1 cellular context compared by ENCODE assay signal in the genomic region with DNA sequence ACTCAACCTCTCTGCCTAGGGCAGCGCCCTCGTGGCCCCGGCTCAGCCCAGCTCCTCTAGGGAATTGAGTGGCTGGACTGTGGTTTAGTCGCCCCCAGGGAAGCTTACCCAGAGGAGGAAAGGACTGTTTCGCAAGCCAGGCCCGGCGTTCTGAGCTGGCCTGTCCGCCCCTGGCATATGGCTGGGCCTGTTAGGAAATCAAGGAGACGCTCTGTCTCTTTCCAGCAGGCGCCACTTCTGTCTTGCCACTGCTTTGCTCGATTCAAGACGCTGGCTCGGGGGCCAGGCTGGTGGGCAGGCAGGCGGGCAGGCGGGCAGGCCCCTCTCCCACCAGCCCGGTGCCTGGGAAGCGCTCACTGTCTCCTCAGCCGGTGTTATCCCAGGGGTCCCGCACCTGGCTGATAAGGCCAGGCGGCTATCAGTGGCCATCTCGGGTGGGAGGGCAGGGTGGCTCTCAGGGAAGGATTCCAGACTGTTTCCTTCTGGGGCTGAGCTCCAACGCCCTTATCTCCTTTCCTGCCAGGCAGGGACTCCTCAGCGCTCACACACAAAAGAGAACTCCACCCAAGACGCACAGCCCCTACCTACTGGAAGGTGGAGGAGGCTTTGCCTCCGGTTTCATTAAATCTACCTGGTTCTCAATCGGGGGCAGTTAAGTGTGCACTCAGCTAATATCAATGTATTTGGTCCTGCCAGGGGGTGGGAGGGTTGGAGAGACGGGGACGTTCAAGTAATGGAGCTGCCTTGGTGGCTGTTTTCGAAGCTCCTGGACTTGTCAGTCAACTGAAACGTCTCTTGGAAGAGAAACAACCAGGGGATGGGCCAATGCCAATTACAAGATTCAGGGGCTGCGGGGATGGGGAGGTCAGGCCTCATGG.
TF ChIP-seq lines count a peak whose summit lies in the region.

No MANE protein-coding gene starts in this region.

TF ChIP-seq in H1, 55 proteins besides CTCF, POLR2A, EP300 and RAD21 (continued from another document):
- TF ChIP-seq, protein P1, sequence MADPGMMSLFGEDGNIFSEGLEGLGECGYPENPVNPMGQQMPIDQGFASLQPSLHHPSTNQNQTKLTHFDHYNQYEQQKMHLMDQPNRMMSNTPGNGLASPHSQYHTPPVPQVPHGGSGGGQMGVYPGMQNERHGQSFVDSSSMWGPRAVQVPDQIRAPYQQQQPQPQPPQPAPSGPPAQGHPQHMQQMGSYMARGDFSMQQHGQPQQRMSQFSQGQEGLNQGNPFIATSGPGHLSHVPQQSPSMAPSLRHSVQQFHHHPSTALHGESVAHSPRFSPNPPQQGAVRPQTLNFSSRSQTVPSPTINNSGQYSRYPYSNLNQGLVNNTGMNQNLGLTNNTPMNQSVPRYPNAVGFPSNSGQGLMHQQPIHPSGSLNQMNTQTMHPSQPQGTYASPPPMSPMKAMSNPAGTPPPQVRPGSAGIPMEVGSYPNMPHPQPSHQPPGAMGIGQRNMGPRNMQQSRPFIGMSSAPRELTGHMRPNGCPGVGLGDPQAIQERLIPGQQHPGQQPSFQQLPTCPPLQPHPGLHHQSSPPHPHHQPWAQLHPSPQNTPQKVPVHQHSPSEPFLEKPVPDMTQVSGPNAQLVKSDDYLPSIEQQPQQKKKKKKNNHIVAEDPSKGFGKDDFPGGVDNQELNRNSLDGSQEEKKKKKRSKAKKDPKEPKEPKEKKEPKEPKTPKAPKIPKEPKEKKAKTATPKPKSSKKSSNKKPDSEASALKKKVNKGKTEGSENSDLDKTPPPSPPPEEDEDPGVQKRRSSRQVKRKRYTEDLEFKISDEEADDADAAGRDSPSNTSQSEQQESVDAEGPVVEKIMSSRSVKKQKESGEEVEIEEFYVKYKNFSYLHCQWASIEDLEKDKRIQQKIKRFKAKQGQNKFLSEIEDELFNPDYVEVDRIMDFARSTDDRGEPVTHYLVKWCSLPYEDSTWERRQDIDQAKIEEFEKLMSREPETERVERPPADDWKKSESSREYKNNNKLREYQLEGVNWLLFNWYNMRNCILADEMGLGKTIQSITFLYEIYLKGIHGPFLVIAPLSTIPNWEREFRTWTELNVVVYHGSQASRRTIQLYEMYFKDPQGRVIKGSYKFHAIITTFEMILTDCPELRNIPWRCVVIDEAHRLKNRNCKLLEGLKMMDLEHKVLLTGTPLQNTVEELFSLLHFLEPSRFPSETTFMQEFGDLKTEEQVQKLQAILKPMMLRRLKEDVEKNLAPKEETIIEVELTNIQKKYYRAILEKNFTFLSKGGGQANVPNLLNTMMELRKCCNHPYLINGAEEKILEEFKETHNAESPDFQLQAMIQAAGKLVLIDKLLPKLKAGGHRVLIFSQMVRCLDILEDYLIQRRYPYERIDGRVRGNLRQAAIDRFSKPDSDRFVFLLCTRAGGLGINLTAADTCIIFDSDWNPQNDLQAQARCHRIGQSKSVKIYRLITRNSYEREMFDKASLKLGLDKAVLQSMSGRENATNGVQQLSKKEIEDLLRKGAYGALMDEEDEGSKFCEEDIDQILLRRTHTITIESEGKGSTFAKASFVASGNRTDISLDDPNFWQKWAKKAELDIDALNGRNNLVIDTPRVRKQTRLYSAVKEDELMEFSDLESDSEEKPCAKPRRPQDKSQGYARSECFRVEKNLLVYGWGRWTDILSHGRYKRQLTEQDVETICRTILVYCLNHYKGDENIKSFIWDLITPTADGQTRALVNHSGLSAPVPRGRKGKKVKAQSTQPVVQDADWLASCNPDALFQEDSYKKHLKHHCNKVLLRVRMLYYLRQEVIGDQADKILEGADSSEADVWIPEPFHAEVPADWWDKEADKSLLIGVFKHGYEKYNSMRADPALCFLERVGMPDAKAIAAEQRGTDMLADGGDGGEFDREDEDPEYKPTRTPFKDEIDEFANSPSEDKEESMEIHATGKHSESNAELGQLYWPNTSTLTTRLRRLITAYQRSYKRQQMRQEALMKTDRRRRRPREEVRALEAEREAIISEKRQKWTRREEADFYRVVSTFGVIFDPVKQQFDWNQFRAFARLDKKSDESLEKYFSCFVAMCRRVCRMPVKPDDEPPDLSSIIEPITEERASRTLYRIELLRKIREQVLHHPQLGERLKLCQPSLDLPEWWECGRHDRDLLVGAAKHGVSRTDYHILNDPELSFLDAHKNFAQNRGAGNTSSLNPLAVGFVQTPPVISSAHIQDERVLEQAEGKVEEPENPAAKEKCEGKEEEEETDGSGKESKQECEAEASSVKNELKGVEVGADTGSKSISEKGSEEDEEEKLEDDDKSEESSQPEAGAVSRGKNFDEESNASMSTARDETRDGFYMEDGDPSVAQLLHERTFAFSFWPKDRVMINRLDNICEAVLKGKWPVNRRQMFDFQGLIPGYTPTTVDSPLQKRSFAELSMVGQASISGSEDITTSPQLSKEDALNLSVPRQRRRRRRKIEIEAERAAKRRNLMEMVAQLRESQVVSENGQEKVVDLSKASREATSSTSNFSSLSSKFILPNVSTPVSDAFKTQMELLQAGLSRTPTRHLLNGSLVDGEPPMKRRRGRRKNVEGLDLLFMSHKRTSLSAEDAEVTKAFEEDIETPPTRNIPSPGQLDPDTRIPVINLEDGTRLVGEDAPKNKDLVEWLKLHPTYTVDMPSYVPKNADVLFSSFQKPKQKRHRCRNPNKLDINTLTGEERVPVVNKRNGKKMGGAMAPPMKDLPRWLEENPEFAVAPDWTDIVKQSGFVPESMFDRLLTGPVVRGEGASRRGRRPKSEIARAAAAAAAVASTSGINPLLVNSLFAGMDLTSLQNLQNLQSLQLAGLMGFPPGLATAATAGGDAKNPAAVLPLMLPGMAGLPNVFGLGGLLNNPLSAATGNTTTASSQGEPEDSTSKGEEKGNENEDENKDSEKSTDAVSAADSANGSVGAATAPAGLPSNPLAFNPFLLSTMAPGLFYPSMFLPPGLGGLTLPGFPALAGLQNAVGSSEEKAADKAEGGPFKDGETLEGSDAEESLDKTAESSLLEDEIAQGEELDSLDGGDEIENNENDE (IDR thresholded peaks at IDR 0.05; ENCODE audit: insufficient replicate concordance, low read length): no peak
- no peak for TF ChIP-seq RBBP5 (IDR thresholded peaks at IDR 0.05; ENCODE audit: borderline replicate concordance, low read depth, low read length)
- no peak for TF ChIP-seq CEBPB (IDR thresholded peaks at IDR 0.05; ENCODE audit: low read depth, low read length)
- no peak for TF ChIP-seq NRF1 (IDR thresholded peaks at IDR 0.05; ENCODE audit: low read depth, low read length)
- TF ChIP-seq HDAC6 (IDR thresholded peaks at IDR 0.05; ENCODE audit: low read depth, low read length): no peak
- TF ChIP-seq, protein P2, sequence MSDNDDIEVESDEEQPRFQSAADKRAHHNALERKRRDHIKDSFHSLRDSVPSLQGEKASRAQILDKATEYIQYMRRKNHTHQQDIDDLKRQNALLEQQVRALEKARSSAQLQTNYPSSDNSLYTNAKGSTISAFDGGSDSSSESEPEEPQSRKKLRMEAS (IDR thresholded peaks at IDR 0.05): no peak
- TF ChIP-seq TAF7 (optimal IDR thresholded peaks at IDR 0.05; ENCODE audit: borderline replicate concordance, low read depth, low read length): no peak
- no peak for TF ChIP-seq POLR2AphosphoS5 (IDR thresholded peaks at IDR 0.05; ENCODE audit: low read depth, low read length)
- no peak for TF ChIP-seq FOSL1 (IDR thresholded peaks at IDR 0.05; ENCODE audit: insufficient read depth, low read depth, low read length)
- no peak for TF ChIP-seq HDAC2 (IDR thresholded peaks at IDR 0.05; ENCODE audit: borderline replicate concordance in 1 of 2, low read depth in 2 of 2, low read length in 2 of 2)
- no peak for TF ChIP-seq TAF1 (IDR thresholded peaks at IDR 0.05; ENCODE audit: low read depth, low read length)
- no peak for TF ChIP-seq RNF2 (IDR thresholded peaks at IDR 0.05; ENCODE audit: borderline replicate concordance, low read depth, low read length, missing control alignments, poor library complexity, severe bottlenecking)
- no peak for TF ChIP-seq CHD1 (IDR thresholded peaks at IDR 0.05; ENCODE audit: low read depth, low read length)
- TF ChIP-seq TEAD4 (IDR thresholded peaks at IDR 0.05; ENCODE audit: low read depth, low read length): no peak
- TF ChIP-seq GTF2F1 (IDR thresholded peaks at IDR 0.05; ENCODE audit: borderline replicate concordance, low read depth, low read length): no peak
